In genomic region chr2:234298916-234299315, GRCh38 we compare ENCODE assay signal across 22 cellular contexts.
DNase-seq lines count a peak whose midpoint lies in the region; ATAC-seq, FAIRE-seq and TF ChIP-seq lines count a peak whose summit lies in the region.
"Had no signal": no experiment of that assay in that cellular context is flagged by ENCODE, and none has a peak within 500 bp of the region (broad histone marks: within the 10 kb centered on the region; RNA-seq: fewer than 3 reads in every experiment).

No MANE protein-coding gene starts in this region.

- FAIRE-seq in HepG2 (lab: Jason Lieb, UNC) = no peak
- no peak for FAIRE-seq in GM12891 (lab: Jason Lieb, UNC)
- FAIRE-seq: GM18507 had no signal

- H3K4me3 ChIP-seq in HepG2 (replicated peaks in 1 of 3; ENCODE audit: insufficient read depth in 1 of 3, low read depth in 2 of 3, low read length in 3 of 3) = no peak overlapping the region
- no peak overlapping the region for H3K4me3 ChIP-seq in right lobe of liver
- H3K4me3 ChIP-seq: SJCRH30 had no signal

- no peak for TF ChIP-seq RAD21 in HepG2 (CRISPR knock-in tag; IDR thresholded peaks at IDR 0.05)

- H3K4me3 Mint-ChIP-seq in T-helper 1 cell treated with Interleukin-12 subunit alpha and Interleukin-12 subunit beta and Interleukin-4 antibody, amounts not matched to agents 30 μg/mL and 1 μg/mL, for 36 hours = no peak overlapping the region
- H3K4me3 Mint-ChIP-seq in dendritic cell treated with granulocyte-macrophage colony-stimulating factor and Interleukin-4, amounts not matched to agents 40 ng/mL and 50 ng/mL, for 4 days = no peak overlapping the region
- no peak overlapping the region for H3K4me3 Mint-ChIP-seq in activated CD4-positive, alpha-beta T cell treated with anti-CD3 and anti-CD28 coated beads, Interleukin-2, amount 10 ng/mL, durations not matched to agents 24 days and 14 days
- H3K4me3 Mint-ChIP-seq: H9, IgD-negative memory B cell had no signal

- H3K36me3 Mint-ChIP-seq in T-helper 1 cell treated with Interleukin-12 subunit alpha and Interleukin-12 subunit beta and Interleukin-4 antibody, amounts not matched to agents 30 μg/mL and 1 μg/mL, for 36 hours (ENCODE audit: low read depth) = peaks cover 11% of the 10 kb centered on the region
- no peaks in the 10 kb centered on the region for H3K36me3 Mint-ChIP-seq in dendritic cell treated with granulocyte-macrophage colony-stimulating factor and Interleukin-4, amounts not matched to agents 40 ng/mL and 50 ng/mL, for 4 days (ENCODE audit: low read depth)
- H3K36me3 Mint-ChIP-seq in activated CD4-positive, alpha-beta T cell treated with anti-CD3 and anti-CD28 coated beads, Interleukin-2, amount 10 ng/mL, durations not matched to agents 24 days and 14 days (ENCODE audit: low read depth) = no peaks in the 10 kb centered on the region
- H3K36me3 Mint-ChIP-seq: IgD-negative memory B cell had no signal

- H3K36me3 ChIP-seq in HepG2 (replicated peaks in 1 of 2; ENCODE audit: control insufficient read depth in 1 of 2, insufficient read depth in 2 of 2, low read length in 2 of 2) (no peaks in the 10 kb centered on the region), right lobe of liver (no peaks in the 10 kb centered on the region)
- H3K36me3 ChIP-seq: SJCRH30 had no signal

- no peak overlapping the region for H2AFZ ChIP-seq in HepG2 (ENCODE audit: low read length)

- no peaks in the 10 kb centered on the region for H3K27me3 Mint-ChIP-seq in T-helper 1 cell treated with Interleukin-12 subunit alpha and Interleukin-12 subunit beta and Interleukin-4 antibody, amounts not matched to agents 30 μg/mL and 1 μg/mL, for 36 hours (ENCODE audit: low read depth)
- H3K27me3 Mint-ChIP-seq in dendritic cell treated with granulocyte-macrophage colony-stimulating factor and Interleukin-4, amounts not matched to agents 40 ng/mL and 50 ng/mL, for 4 days = peaks cover 8% of the 10 kb centered on the region
- H3K27me3 Mint-ChIP-seq in activated CD4-positive, alpha-beta T cell treated with anti-CD3 and anti-CD28 coated beads, Interleukin-2, amount 10 ng/mL, durations not matched to agents 24 days and 14 days = no peaks in the 10 kb centered on the region

- no peaks in the 10 kb centered on the region for H4K20me1 ChIP-seq in HepG2 (ENCODE audit: insufficient read depth, low read length)

- no peaks in the 10 kb centered on the region for H3K9me3 ChIP-seq in HepG2 (ENCODE audit: low read length)
- no peaks in the 10 kb centered on the region for H3K9me3 ChIP-seq in right lobe of liver
- H3K9me3 ChIP-seq: Caco-2, SJCRH30 had no signal

- POLR2A ChIA-PET in HepG2 (lab: Yijun Ruan, JAX) = no interaction called here

- H3K4me1 ChIP-seq in HepG2 (ENCODE audit: insufficient read depth, low read length) (no peaks in the 10 kb centered on the region), right lobe of liver (no peaks in the 10 kb centered on the region)
- H3K4me1 ChIP-seq: Caco-2, SJCRH30 had no signal

- H3K27ac ChIP-seq in HepG2 (ENCODE audit: extremely low read length, insufficient read depth, low read length) (no peak overlapping the region), right lobe of liver (no peak overlapping the region)
- H3K27ac ChIP-seq: 22Rv1, RWPE1, SJCRH30 had no signal

- TF ChIP-seq CTCF in HepG2 (CRISPR knock-in tag; IDR thresholded peaks at IDR 0.05) = no peak
- TF ChIP-seq CTCF in right lobe of liver (IDR thresholded peaks at IDR 0.05) = no peak

- CTCF ChIA-PET in HepG2 (lab: Yijun Ruan, JAX; ENCODE audit: low intra/inter-chr PET ratio, low total read pairs) = no interaction called here

- no peak for DNase-seq in T-helper 1 cell
- no peak for DNase-seq in HepG2 (ENCODE audit: low spot score)
- no peak for DNase-seq in right lobe of liver
- DNase-seq in GM12891 (ENCODE audit: insufficient read length, low spot score) = no peak
- DNase-seq in activated CD4-positive, alpha-beta T cell treated with anti-CD3 and anti-CD28 coated beads, Interleukin-2, amount 10 ng/mL, durations not matched to agents 24 days and 14 days = no peak
- DNase-seq: C1 segment of cervical spinal cord, Caco-2, DMS53, H9, NCI-H1048, NCI-H2107, NCI-H226, NCI-H526, OCI-M1, SJCRH30 had no signal

- in situ Hi-C loops in HepG2 (cut with HindIII; ENCODE audit: extremely low pct_ligation_motif_present, low pct_unique_long_range_greater_than_20kb) = no loop called here

- H3K27me3 ChIP-seq in HepG2 (ENCODE audit: control insufficient read depth in 1 of 2, insufficient read depth in 2 of 2, low read length in 2 of 2) (peaks cover 0 to 1% of the 10 kb centered on the region in 2 experiments; a peak in 1 of 5 replicates), right lobe of liver (no peaks in the 10 kb centered on the region)
- H3K27me3 ChIP-seq: SJCRH30 had no signal

- TF ChIP-seq EP300 in HepG2 (IDR thresholded peaks at IDR 0.05; ENCODE audit: low read depth in 2 of 2, low read length in 2 of 2) = no peak
- no peak for TF ChIP-seq EP300 in HepG2 (CRISPR knock-in tag; IDR thresholded peaks at IDR 0.05; ENCODE audit: borderline replicate concordance)

- H3K79me2 ChIP-seq in HepG2 (ENCODE audit: insufficient read depth, low read length) = no peaks in the 10 kb centered on the region

- TF ChIP-seq POLR2A in HepG2 (IDR thresholded peaks at IDR 0.05; ENCODE audit: insufficient read depth in 1 of 2, low read depth in 2 of 2, low read length in 2 of 2) (no peak), right lobe of liver (IDR thresholded peaks at IDR 0.05) (no peak), GM12891 (IDR thresholded peaks at IDR 0.05; ENCODE audit: low read depth, low read length) (no peak)

- BruUV-seq in HepG2 (replicated peaks; lab: Mats Ljungman, UMichigan) = no TSS peak

- H3K9me3 Mint-ChIP-seq in T-helper 1 cell treated with Interleukin-12 subunit alpha and Interleukin-12 subunit beta and Interleukin-4 antibody, amounts not matched to agents 30 μg/mL and 1 μg/mL, for 36 hours = no peaks in the 10 kb centered on the region
- no peaks in the 10 kb centered on the region for H3K9me3 Mint-ChIP-seq in dendritic cell treated with granulocyte-macrophage colony-stimulating factor and Interleukin-4, amounts not matched to agents 40 ng/mL and 50 ng/mL, for 4 days
- H3K9me3 Mint-ChIP-seq in activated CD4-positive, alpha-beta T cell treated with anti-CD3 and anti-CD28 coated beads, Interleukin-2, amount 10 ng/mL, durations not matched to agents 24 days and 14 days = no peaks in the 10 kb centered on the region
- H3K9me3 Mint-ChIP-seq: H9 had no signal

- no peak overlapping the region for H3K4me2 ChIP-seq in HepG2 (ENCODE audit: low read depth, low read length)

- peak overlapping the region; percentile 87 for H3K27ac Mint-ChIP-seq in T-helper 1 cell treated with Interleukin-12 subunit alpha and Interleukin-12 subunit beta and Interleukin-4 antibody, amounts not matched to agents 30 μg/mL and 1 μg/mL, for 36 hours
- peak overlapping the region; percentile 75 for H3K27ac Mint-ChIP-seq in dendritic cell treated with granulocyte-macrophage colony-stimulating factor and Interleukin-4, amounts not matched to agents 40 ng/mL and 50 ng/mL, for 4 days
- H3K27ac Mint-ChIP-seq in activated CD4-positive, alpha-beta T cell treated with anti-CD3 and anti-CD28 coated beads, Interleukin-2, amount 10 ng/mL, durations not matched to agents 24 days and 14 days = no peak overlapping the region
- H3K27ac Mint-ChIP-seq: H9, IgD-negative memory B cell had no signal

- no peak overlapping the region for H3K9ac ChIP-seq in HepG2 (ENCODE audit: insufficient read depth, low read depth, low read length)

- intact Hi-C loops in HepG2 (cut with micrococcal nuclease; ENCODE audit: unreplicated experiment) = no loop called here
- intact Hi-C loops in right lobe of liver (cut with DNase I) = no loop called here
- intact Hi-C loops in dendritic cell treated with granulocyte-macrophage colony-stimulating factor and Interleukin-4, amounts not matched to agents 40 ng/mL and 50 ng/mL, for 4 days (cut with micrococcal nuclease) = no loop called here
- intact Hi-C loops in activated CD4-positive, alpha-beta T cell treated with anti-CD3 and anti-CD28 coated beads, Interleukin-2, amount 10 ng/mL, durations not matched to agents 24 days and 14 days (cut with micrococcal nuclease) = no loop called here

- under 1% methylated on average over 3 of the region's 3 CpGs for WGBS in HepG2 (ENCODE audit: low lambda C conversion rate)
- WGBS in right lobe of liver (ENCODE audit: insufficient coverage, low coverage, low lambda C conversion rate, missing lambda C conversion rate) = 54% methylated on average over 3 of the region's 3 CpGs

- H3K4me1 Mint-ChIP-seq in T-helper 1 cell treated with Interleukin-12 subunit alpha and Interleukin-12 subunit beta and Interleukin-4 antibody, amounts not matched to agents 30 μg/mL and 1 μg/mL, for 36 hours (ENCODE audit: low read depth) = peaks cover 60% of the 10 kb centered on the region
- H3K4me1 Mint-ChIP-seq in dendritic cell treated with granulocyte-macrophage colony-stimulating factor and Interleukin-4, amounts not matched to agents 40 ng/mL and 50 ng/mL, for 4 days (ENCODE audit: low read depth) = peaks cover 41% of the 10 kb centered on the region
- H3K4me1 Mint-ChIP-seq in activated CD4-positive, alpha-beta T cell treated with anti-CD3 and anti-CD28 coated beads, Interleukin-2, amount 10 ng/mL, durations not matched to agents 24 days and 14 days = peaks cover 72% of the 10 kb centered on the region

- ATAC-seq in HepG2 = no peak
- no peak for ATAC-seq in right lobe of liver
- ATAC-seq in GM21737 (IDR thresholded peaks at IDR 0.05; ENCODE audit: unreplicated experiment) = no peak

TF ChIP-seq in HepG2, 621 proteins besides CTCF, POLR2A, EP300 and RAD21 (continues in another document):
- TF ChIP-seq MAFF (IDR thresholded peaks at IDR 0.05; ENCODE audit: low read depth, low read length) (peak; percentile 93), BRF2 (CRISPR knock-in tag; IDR thresholded peaks at IDR 0.05) (no peak)

TF ChIP-seq in GM12891, 5 proteins besides CTCF, POLR2A, EP300 and RAD21:
- TF ChIP-seq POLR2AphosphoS5 (IDR thresholded peaks at IDR 0.05; ENCODE audit: low read depth, low read length) (no peak), POU2F2 (IDR thresholded peaks at IDR 0.05; ENCODE audit: low read depth, low read length) (no peak), SPI1 (IDR thresholded peaks at IDR 0.05; ENCODE audit: low read depth, low read length) (no peak), PAX5 (IDR thresholded peaks at IDR 0.05; ENCODE audit: insufficient read depth, low read length, severe bottlenecking) (no peak), TAF1 (IDR thresholded peaks at IDR 0.05; ENCODE audit: low read depth, low read length) (no peak)
